1 cellular context compared by ENCODE assay signal in the genomic region with DNA sequence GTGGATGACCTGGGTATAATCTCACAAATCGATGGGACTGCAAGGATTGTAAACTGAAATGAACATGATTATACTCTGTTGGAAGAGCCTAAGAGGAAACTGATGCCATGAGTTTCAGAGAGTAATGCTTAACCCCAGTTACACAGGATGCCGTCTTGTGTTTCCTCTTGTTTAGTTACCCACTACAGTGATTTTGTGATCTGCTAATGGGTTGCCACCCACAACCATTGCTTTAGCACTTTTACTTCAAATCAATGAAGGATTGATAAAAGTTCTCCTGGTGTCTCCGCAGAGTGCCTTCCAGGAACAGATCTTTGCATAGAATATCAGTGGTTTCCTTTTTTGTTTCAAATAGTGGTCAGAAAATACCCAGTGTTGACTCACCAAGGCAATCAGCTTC.
A peak's percentile ranks its signal among the peaks of the same experiment; 100 is the strongest.
TF ChIP-seq lines count a peak whose summit lies in the region.

No MANE protein-coding gene starts in this region.

TF ChIP-seq in endothelial cell of umbilical vein, 7 proteins besides CTCF, POLR2A, EP300 and RAD21:
- TF ChIP-seq FOS (IDR thresholded peaks at IDR 0.05; ENCODE audit: borderline replicate concordance, insufficient read depth, low read length) = peak; percentile 14
TF ChIP-seq in endothelial cell of umbilical vein: peak in this region for 1; not testable (repeated sequence) for 6.
